Comparison of ENCODE assay signal across 20 cellular contexts in the genomic region with DNA sequence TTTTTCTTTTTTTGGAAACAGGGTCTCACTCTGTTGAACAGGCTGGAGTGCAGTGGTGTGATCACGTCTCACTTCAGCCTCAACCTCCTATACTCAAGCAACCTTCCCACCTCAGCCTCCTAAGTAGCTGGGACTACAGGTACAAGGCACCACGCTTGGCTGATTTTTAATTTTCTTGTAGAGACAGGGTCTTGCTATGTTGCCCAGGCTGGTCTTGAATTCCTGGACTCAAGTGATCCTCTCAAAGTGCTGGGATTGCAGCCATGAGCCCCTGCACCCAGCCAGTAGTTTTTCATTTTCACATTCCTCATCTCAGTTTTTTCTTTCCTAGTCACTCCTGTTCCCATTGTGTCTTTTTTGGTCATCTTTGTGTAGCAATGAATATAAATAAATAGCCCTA.
"Had no signal": no experiment of that assay in that cellular context is flagged by ENCODE, and none has a peak within 500 bp of the region (broad histone marks: within the 10 kb centered on the region; RNA-seq: fewer than 3 reads in every experiment).

No MANE protein-coding gene starts in this region.

- H3K9ac ChIP-seq: parathyroid adenoma had no signal

- ATAC-seq: left lobe of liver; natural killer cell treated with Interleukin-12 subunit alpha and Interleukin-12 subunit beta and Interleukin-15 and Interleukin-18, amount 100 ng/mL, for 72 hours; right cardiac atrium; stimulated activated naive CD8-positive, alpha-beta T cell treated with anti-CD3 and anti-CD28 coated beads, Interleukin-15, amount 100 ng/mL, for 72 hours had no signal

- FAIRE-seq: frontal cortex, kidney had no signal

- H3K9me3 ChIP-seq: colonic mucosa, prostate gland, spleen, thyroid gland, vagina had no signal

- H3K4me3 Mint-ChIP-seq: memory B cell; natural killer cell treated with Interleukin-12 subunit alpha and Interleukin-12 subunit beta and Interleukin-15 and Interleukin-18, amount 100 ng/mL, for 72 hours; neural crest cell; stimulated activated naive CD8-positive, alpha-beta T cell treated with anti-CD3 and anti-CD28 coated beads, Interleukin-15, amount 100 ng/mL, for 72 hours had no signal

- H3K9me3 Mint-ChIP-seq: natural killer cell treated with Interleukin-12 subunit alpha and Interleukin-12 subunit beta and Interleukin-15 and Interleukin-18, amount 100 ng/mL, for 72 hours had no signal

- H3K36me3 Mint-ChIP-seq: natural killer cell treated with Interleukin-12 subunit alpha and Interleukin-12 subunit beta and Interleukin-15 and Interleukin-18, amount 100 ng/mL, for 72 hours had no signal

- H3K4me3 ChIP-seq: colonic mucosa, lung, prostate gland, skin epidermis, spleen, thyroid gland, vagina had no signal

- H3K4me1 Mint-ChIP-seq: neural crest cell had no signal

- H3K4me1 ChIP-seq: colonic mucosa, parathyroid adenoma, prostate gland, vagina had no signal

- H3K36me3 ChIP-seq: colonic mucosa, prostate gland, thyroid gland, vagina had no signal

- H3K27me3 ChIP-seq: colonic mucosa, spleen, thyroid gland, vagina had no signal

- DNase-seq: colonic mucosa; head of caudate nucleus; kidney; right cardiac atrium; spleen; stimulated activated CD4-positive, alpha-beta T cell treated with anti-CD3 and anti-CD28 coated beads, Interleukin-4, amount 100 ng/mL, for 4 hours; stimulated activated naive CD4-positive, alpha-beta T cell; stimulated activated naive CD8-positive, alpha-beta T cell treated with anti-CD3 and anti-CD28 coated beads, Interleukin-15, amount 100 ng/mL, for 72 hours; thyroid gland; trophoblast cell had no signal

- H3K27ac ChIP-seq: colonic mucosa, parathyroid adenoma, prostate gland, skin epidermis, spleen, thyroid gland, vagina had no signal

- H2AFZ ChIP-seq: parathyroid adenoma had no signal

- H3K27ac Mint-ChIP-seq: memory B cell; stimulated activated naive CD8-positive, alpha-beta T cell treated with anti-CD3 and anti-CD28 coated beads, Interleukin-15, amount 100 ng/mL, for 72 hours had no signal

- H3K27me3 Mint-ChIP-seq: memory B cell; natural killer cell treated with Interleukin-12 subunit alpha and Interleukin-12 subunit beta and Interleukin-15 and Interleukin-18, amount 100 ng/mL, for 72 hours; stimulated activated naive CD8-positive, alpha-beta T cell treated with anti-CD3 and anti-CD28 coated beads, Interleukin-15, amount 100 ng/mL, for 72 hours had no signal
